ENCODE assay signal across 8 cellular contexts in the genomic region with DNA sequence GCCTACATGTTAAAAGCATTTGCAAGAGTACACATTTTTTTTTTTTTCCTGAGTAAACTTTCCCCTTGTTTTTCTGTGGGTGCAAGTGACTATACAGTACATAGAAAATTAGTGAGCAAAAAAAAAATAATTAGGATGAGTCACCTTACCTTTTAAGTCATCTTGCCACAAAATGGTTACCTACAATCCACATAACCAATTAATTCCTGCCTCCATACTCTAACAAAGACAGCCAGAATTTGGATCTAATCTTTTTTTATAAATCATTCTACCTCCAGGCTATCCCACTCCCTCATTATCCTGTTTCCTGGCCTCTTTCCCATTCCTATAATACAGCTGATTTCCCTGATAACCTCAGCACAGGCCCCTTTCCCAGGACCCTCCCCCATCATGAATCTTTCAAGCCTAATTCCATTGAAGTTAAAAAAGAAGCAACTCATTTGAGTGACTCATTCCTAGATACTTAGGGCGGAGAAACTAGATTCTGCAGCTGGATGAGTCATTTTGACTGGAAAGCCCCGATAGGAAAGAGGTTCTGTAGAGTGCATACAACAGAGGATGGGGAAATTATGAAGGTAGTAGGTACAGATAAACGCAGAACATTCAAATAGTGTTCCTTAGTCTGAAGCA.
A peak's percentile ranks its signal among the peaks of the same experiment; 100 is the strongest.
DNase-seq lines count a peak whose midpoint lies in the region; ATAC-seq and TF ChIP-seq lines count a peak whose summit lies in the region.

No MANE protein-coding gene starts in this region.

- H2AFZ ChIP-seq in ACC112 (ENCODE audit: low read length, unreplicated experiment): peak overlapping the region; percentile 10

- peak overlapping the region; percentile 30 for H3K4me3 Mint-ChIP-seq in dendritic cell treated with granulocyte-macrophage colony-stimulating factor and Interleukin-4, amounts not matched to agents 40 ng/mL and 50 ng/mL, for 4 days

- H3K27ac Mint-ChIP-seq in dendritic cell treated with granulocyte-macrophage colony-stimulating factor and Interleukin-4, amounts not matched to agents 40 ng/mL and 50 ng/mL, for 4 days: peak overlapping the region; percentile 89

- intact Hi-C loops in dendritic cell treated with granulocyte-macrophage colony-stimulating factor and Interleukin-4, amounts not matched to agents 40 ng/mL and 50 ng/mL, for 4 days (cut with micrococcal nuclease): loop anchor here (1.0 kb wide), 1 partner anchor 75 kb away; no protein-coding TSS in a partner anchor

- peaks cover 57% of the 10 kb centered on the region for H3K4me1 ChIP-seq in ACC112 (ENCODE audit: control insufficient read depth, insufficient read depth, low read length, unreplicated experiment)

- CTCF ChIA-PET in RWPE1 (lab: Yijun Ruan, JAX): interaction anchor here (0.6 to 1.3 kb wide), 3 partner anchors 12 to 1144 kb away, joined by 3 to 5 read pairs (median 4); no protein-coding TSS in a partner anchor

- peaks cover 21% of the 10 kb centered on the region for H3K4me1 Mint-ChIP-seq in dendritic cell treated with granulocyte-macrophage colony-stimulating factor and Interleukin-4, amounts not matched to agents 40 ng/mL and 50 ng/mL, for 4 days (ENCODE audit: low read depth)

- peaks cover 18% of the 10 kb centered on the region for H3K36me3 ChIP-seq in ACC112 (ENCODE audit: insufficient read depth, low read length)

- DNase-seq in RWPE1 (ENCODE audit: low spot score): peak; percentile 87
- DNase-seq in omental fat pad (ENCODE audit: low spot score): no peak
- no peak for DNase-seq in globus pallidus (ENCODE audit: low spot score)
- no peak for DNase-seq in activated gamma-delta T cell (lab: John Stamatoyannopoulos, UW)

- H3K9me3 Mint-ChIP-seq in dendritic cell treated with granulocyte-macrophage colony-stimulating factor and Interleukin-4, amounts not matched to agents 40 ng/mL and 50 ng/mL, for 4 days: peaks cover 11% of the 10 kb centered on the region

- H3K27me3 ChIP-seq in ACC112 (ENCODE audit: insufficient read depth, low read length): no peaks in the 10 kb centered on the region

- TF ChIP-seq CTCF in RWPE1 (conservative IDR thresholded peaks at IDR 0.05; ENCODE audit: low read depth) (no peak), omental fat pad (IDR thresholded peaks at IDR 0.05) (no peak)

- H3K4me3 ChIP-seq in ACC112 (ENCODE audit: low read depth, low read length): peak overlapping the region; percentile 33

- no peaks in the 10 kb centered on the region for H3K27me3 Mint-ChIP-seq in dendritic cell treated with granulocyte-macrophage colony-stimulating factor and Interleukin-4, amounts not matched to agents 40 ng/mL and 50 ng/mL, for 4 days

- ATAC-seq in GM18511 (IDR thresholded peaks at IDR 0.05; ENCODE audit: unreplicated experiment) (peak; percentile 73), HG02870 (IDR thresholded peaks at IDR 0.05; ENCODE audit: unreplicated experiment) (peak; percentile 69), omental fat pad (ENCODE audit: low FRiP score) (peak; percentile 95)

- no peaks in the 10 kb centered on the region for H3K79me2 ChIP-seq in ACC112 (ENCODE audit: control insufficient read depth, insufficient read depth, low read length, unreplicated experiment)

- POLR2A ChIA-PET in RWPE1 (lab: Yijun Ruan, JAX; ENCODE audit: low non-redundant PET): no interaction called here

- H3K27ac ChIP-seq in ACC112 (ENCODE audit: low read depth, low read length) (peak overlapping the region; percentile 92), RWPE1 (peak overlapping the region; percentile 84)

- peaks cover 11% of the 10 kb centered on the region for H3K36me3 Mint-ChIP-seq in dendritic cell treated with granulocyte-macrophage colony-stimulating factor and Interleukin-4, amounts not matched to agents 40 ng/mL and 50 ng/mL, for 4 days (ENCODE audit: low read depth)
